In genomic region chr16:14284930-14285541, GRCh38 we compare ENCODE assay signal across 1 cellular context.
TF ChIP-seq lines count a peak whose summit lies in the region.

No MANE protein-coding gene starts in this region.

TF ChIP-seq in HepG2, 621 proteins besides CTCF, POLR2A, EP300 and RAD21 (continued from another document and continues in another):
- TF ChIP-seq, protein P1, sequence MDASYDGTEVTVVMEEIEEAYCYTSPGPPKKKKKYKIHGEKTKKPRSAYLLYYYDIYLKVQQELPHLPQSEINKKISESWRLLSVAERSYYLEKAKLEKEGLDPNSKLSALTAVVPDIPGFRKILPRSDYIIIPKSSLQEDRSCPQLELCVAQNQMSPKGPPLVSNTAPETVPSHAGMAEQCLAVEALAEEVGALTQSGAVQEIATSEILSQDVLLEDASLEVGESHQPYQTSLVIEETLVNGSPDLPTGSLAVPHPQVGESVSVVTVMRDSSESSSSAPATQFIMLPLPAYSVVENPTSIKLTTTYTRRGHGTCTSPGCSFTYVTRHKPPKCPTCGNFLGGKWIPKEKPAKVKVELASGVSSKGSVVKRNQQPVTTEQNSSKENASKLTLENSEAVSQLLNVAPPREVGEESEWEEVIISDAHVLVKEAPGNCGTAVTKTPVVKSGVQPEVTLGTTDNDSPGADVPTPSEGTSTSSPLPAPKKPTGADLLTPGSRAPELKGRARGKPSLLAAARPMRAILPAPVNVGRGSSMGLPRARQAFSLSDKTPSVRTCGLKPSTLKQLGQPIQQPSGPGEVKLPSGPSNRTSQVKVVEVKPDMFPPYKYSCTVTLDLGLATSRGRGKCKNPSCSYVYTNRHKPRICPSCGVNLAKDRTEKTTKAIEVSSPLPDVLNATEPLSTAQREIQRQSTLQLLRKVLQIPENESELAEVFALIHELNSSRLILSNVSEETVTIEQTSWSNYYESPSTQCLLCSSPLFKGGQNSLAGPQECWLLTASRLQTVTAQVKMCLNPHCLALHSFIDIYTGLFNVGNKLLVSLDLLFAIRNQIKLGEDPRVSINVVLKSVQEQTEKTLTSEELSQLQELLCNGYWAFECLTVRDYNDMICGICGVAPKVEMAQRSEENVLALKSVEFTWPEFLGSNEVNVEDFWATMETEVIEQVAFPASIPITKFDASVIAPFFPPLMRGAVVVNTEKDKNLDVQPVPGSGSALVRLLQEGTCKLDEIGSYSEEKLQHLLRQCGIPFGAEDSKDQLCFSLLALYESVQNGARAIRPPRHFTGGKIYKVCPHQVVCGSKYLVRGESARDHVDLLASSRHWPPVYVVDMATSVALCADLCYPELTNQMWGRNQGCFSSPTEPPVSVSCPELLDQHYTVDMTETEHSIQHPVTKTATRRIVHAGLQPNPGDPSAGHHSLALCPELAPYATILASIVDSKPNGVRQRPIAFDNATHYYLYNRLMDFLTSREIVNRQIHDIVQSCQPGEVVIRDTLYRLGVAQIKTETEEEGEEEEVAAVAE (CRISPR knock-in tag; IDR thresholded peaks at IDR 0.05; ENCODE audit: borderline replicate concordance) = 0 out of 2 replicates have a peak, but pooled peaks have one; percentile 23
- no peak for TF ChIP-seq U2AF2 (IDR thresholded peaks at IDR 0.05; ENCODE audit: low read depth, low read length)
- TF ChIP-seq ZEB1 (IDR thresholded peaks at IDR 0.05; ENCODE audit: insufficient replicate concordance, low read depth) = peak; percentile 38
- peak; percentile 47 for TF ChIP-seq ZNF781 (CRISPR knock-in tag; IDR thresholded peaks at IDR 0.05; ENCODE audit: borderline replicate concordance, not compliant biosample characterization)
- peak; percentile 30 for TF ChIP-seq NRL (CRISPR knock-in tag; IDR thresholded peaks at IDR 0.05; ENCODE audit: borderline replicate concordance)
- peak; percentile 40; the same call in 1 of the 2 replicates for TF ChIP-seq FOSL2 (CRISPR knock-in tag; IDR thresholded peaks at IDR 0.05)
- TF ChIP-seq MZF1 (CRISPR knock-in tag; IDR thresholded peaks at IDR 0.05; ENCODE audit: borderline replicate concordance) = 0 out of 2 replicates have a peak, but pooled peaks have one; percentile 23
- 0 out of 2 replicates have a peak, but pooled peaks have one; percentile 75 for TF ChIP-seq KDM5A (IDR thresholded peaks at IDR 0.05; ENCODE audit: borderline replicate concordance, low read length)
- TF ChIP-seq GATAD2A (CRISPR knock-in tag; IDR thresholded peaks at IDR 0.05) = no peak
- 0 out of 2 replicates have a peak, but pooled peaks have one; percentile 21 for TF ChIP-seq ZNF773 (CRISPR knock-in tag; IDR thresholded peaks at IDR 0.05; ENCODE audit: borderline replicate concordance)
- 0 out of 2 replicates have a peak, but pooled peaks have one; percentile 15 for TF ChIP-seq MAZ (IDR thresholded peaks at IDR 0.05; ENCODE audit: borderline replicate concordance, low read depth, low read length)
- TF ChIP-seq MAZ (CRISPR knock-in tag; IDR thresholded peaks at IDR 0.05; ENCODE audit: low read depth) = no peak
- TF ChIP-seq, protein P2, sequence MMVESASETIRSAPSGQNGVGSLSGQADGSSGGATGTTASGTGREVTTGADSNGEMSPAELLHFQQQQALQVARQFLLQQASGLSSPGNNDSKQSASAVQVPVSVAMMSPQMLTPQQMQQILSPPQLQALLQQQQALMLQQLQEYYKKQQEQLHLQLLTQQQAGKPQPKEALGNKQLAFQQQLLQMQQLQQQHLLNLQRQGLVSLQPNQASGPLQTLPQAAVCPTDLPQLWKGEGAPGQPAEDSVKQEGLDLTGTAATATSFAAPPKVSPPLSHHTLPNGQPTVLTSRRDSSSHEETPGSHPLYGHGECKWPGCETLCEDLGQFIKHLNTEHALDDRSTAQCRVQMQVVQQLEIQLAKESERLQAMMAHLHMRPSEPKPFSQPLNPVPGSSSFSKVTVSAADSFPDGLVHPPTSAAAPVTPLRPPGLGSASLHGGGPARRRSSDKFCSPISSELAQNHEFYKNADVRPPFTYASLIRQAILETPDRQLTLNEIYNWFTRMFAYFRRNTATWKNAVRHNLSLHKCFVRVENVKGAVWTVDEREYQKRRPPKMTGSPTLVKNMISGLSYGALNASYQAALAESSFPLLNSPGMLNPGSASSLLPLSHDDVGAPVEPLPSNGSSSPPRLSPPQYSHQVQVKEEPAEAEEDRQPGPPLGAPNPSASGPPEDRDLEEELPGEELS (CRISPR knock-in tag; IDR thresholded peaks at IDR 0.05) = peak; percentile 29; the same call in 1 of the 2 replicates
- TF ChIP-seq ISL2 (CRISPR knock-in tag; IDR thresholded peaks at IDR 0.05) = no peak
- TF ChIP-seq, protein P3, sequence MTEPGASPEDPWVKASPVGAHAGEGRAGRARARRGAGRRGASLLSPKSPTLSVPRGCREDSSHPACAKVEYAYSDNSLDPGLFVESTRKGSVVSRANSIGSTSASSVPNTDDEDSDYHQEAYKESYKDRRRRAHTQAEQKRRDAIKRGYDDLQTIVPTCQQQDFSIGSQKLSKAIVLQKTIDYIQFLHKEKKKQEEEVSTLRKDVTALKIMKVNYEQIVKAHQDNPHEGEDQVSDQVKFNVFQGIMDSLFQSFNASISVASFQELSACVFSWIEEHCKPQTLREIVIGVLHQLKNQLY (CRISPR knock-in tag; IDR thresholded peaks at IDR 0.05) = 0 out of 2 replicates have a peak, but pooled peaks have one; percentile 28
- peak; percentile 43; the same call in 1 of the 2 replicates for TF ChIP-seq DMAP1 (CRISPR knock-in tag; IDR thresholded peaks at IDR 0.05)
- TF ChIP-seq ZNF891 (CRISPR knock-in tag; IDR thresholded peaks at IDR 0.05) = peak; percentile 56; the same call in 1 of the 2 replicates
- peak; percentile 2; the same call in 1 of the 2 replicates for TF ChIP-seq SMAD3 (CRISPR knock-in tag; IDR thresholded peaks at IDR 0.05)
- TF ChIP-seq CHD4 (IDR thresholded peaks at IDR 0.05; ENCODE audit: borderline replicate concordance, low read length) = peak; percentile 6; the same call in 1 of the 2 replicates
- no peak for TF ChIP-seq FOXA1 (IDR thresholded peaks at IDR 0.05)
- 0 out of 2 replicates have a peak, but pooled peaks have one; percentile 9 for TF ChIP-seq FOXA1 (CRISPR knock-in tag; IDR thresholded peaks at IDR 0.05)
- 0 out of 2 replicates have a peak, but pooled peaks have one; percentile 10 for TF ChIP-seq KDM4B (CRISPR knock-in tag; IDR thresholded peaks at IDR 0.05)
- peak; percentile 91 for TF ChIP-seq ZNF7 (CRISPR knock-in tag; IDR thresholded peaks at IDR 0.05)
- TF ChIP-seq AGO1 (IDR thresholded peaks at IDR 0.05; ENCODE audit: low read depth, low read length, poor library complexity, severe bottlenecking) = peak; percentile 6
- TF ChIP-seq NFATC3 (CRISPR knock-in tag; IDR thresholded peaks at IDR 0.05) = no peak
- TF ChIP-seq SOX13 (IDR thresholded peaks at IDR 0.05) = no peak
- 0 out of 4 replicates have a peak, but pooled peaks of 1 of the 2 experiments have one; percentile 18 for TF ChIP-seq SOX13 (CRISPR knock-in tag; conservative IDR thresholded peaks at IDR 0.05 in 1 of 2, IDR thresholded peaks at IDR 0.05 in 1 of 2)
- peak; percentile 27; the same call in 1 of the 2 replicates for TF ChIP-seq ZNF746 (CRISPR knock-in tag; IDR thresholded peaks at IDR 0.05)
- no peak for TF ChIP-seq ZBTB38 (CRISPR knock-in tag; IDR thresholded peaks at IDR 0.05)
- TF ChIP-seq NFIC (IDR thresholded peaks at IDR 0.05; ENCODE audit: low read length) = 0 out of 2 replicates have a peak, but pooled peaks have one; percentile 3
- TF ChIP-seq HDAC2 (CRISPR knock-in tag; IDR thresholded peaks at IDR 0.05) = 0 out of 2 replicates have a peak, but pooled peaks have one; percentile 23
- TF ChIP-seq GFI1 (CRISPR knock-in tag; IDR thresholded peaks at IDR 0.05; ENCODE audit: borderline replicate concordance) = 0 out of 2 replicates have a peak, but pooled peaks have one; percentile 2
- 0 out of 2 replicates have a peak, but pooled peaks have one; percentile 17 for TF ChIP-seq ZNF136 (CRISPR knock-in tag; IDR thresholded peaks at IDR 0.05; ENCODE audit: low read depth)
- no peak for TF ChIP-seq ZNF432 (CRISPR knock-in tag; IDR thresholded peaks at IDR 0.05; ENCODE audit: borderline replicate concordance)
- TF ChIP-seq ZNF451 (CRISPR knock-in tag; IDR thresholded peaks at IDR 0.05) = 0 out of 2 replicates have a peak, but pooled peaks have one; percentile 30
- 0 out of 2 replicates have a peak, but pooled peaks have one; percentile 28 for TF ChIP-seq MIER3 (CRISPR knock-in tag; IDR thresholded peaks at IDR 0.05; ENCODE audit: borderline replicate concordance)
- TF ChIP-seq AHR (CRISPR knock-in tag; IDR thresholded peaks at IDR 0.05) = peak; percentile 71; the same call in 1 of the 2 replicates
- TF ChIP-seq HMGA1 (CRISPR knock-in tag; conservative IDR thresholded peaks at IDR 0.05) = no peak
- no peak; the same call in 1 of the 2 replicates for TF ChIP-seq NFYB (CRISPR knock-in tag; IDR thresholded peaks at IDR 0.05)
- TF ChIP-seq TEAD3 (CRISPR knock-in tag; optimal IDR thresholded peaks at IDR 0.05; ENCODE audit: borderline replicate concordance) = peak; percentile 4
- no peak for TF ChIP-seq SSRP1 (CRISPR knock-in tag; IDR thresholded peaks at IDR 0.05)
- TF ChIP-seq, protein P4, sequence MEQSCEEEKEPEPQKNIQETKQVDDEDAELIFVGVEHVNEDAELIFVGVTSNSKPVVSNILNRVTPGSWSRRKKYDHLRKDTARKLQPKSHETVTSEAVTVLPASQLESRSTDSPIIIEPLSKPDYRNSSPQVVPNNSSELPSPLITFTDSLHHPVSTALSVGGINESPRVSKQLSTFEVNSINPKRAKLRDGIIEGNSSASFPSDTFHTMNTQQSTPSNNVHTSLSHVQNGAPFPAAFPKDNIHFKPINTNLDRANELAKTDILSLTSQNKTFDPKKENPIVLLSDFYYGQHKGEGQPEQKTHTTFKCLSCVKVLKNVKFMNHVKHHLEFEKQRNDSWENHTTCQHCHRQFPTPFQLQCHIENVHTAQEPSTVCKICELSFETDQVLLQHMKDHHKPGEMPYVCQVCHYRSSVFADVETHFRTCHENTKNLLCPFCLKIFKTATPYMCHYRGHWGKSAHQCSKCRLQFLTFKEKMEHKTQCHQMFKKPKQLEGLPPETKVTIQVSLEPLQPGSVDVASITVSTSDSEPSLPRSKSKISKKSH (CRISPR knock-in tag; IDR thresholded peaks at IDR 0.05; ENCODE audit: borderline replicate concordance) = peak; percentile 8; the same call in 1 of the 2 replicates
- TF ChIP-seq ZNF780A (CRISPR knock-in tag; IDR thresholded peaks at IDR 0.05) = no peak
- peak; percentile 16; the same call in 1 of the 2 replicates for TF ChIP-seq ARID2 (CRISPR knock-in tag; IDR thresholded peaks at IDR 0.05; ENCODE audit: borderline replicate concordance)
- TF ChIP-seq XRCC5 (optimal IDR thresholded peaks at IDR 0.05; ENCODE audit: low read length) = no peak
- no peak for TF ChIP-seq CEBPB (IDR thresholded peaks at IDR 0.05; ENCODE audit: borderline replicate concordance, low read depth, low read length)
- TF ChIP-seq NFKB2 (CRISPR knock-in tag; IDR thresholded peaks at IDR 0.05; ENCODE audit: borderline replicate concordance) = peak; percentile 39; the same call in 1 of the 2 replicates
- 0 out of 2 replicates have a peak, but pooled peaks have one; percentile 8 for TF ChIP-seq THYN1 (CRISPR knock-in tag; IDR thresholded peaks at IDR 0.05; ENCODE audit: borderline replicate concordance, low read depth)
- peak; percentile 23; the same call in 1 of the 2 replicates for TF ChIP-seq ZNF710 (CRISPR knock-in tag; IDR thresholded peaks at IDR 0.05; ENCODE audit: borderline replicate concordance)
- peak; percentile 19; the same call in 1 of the 2 replicates for TF ChIP-seq ZNF720 (CRISPR knock-in tag; IDR thresholded peaks at IDR 0.05)
- no peak for TF ChIP-seq AKNA (CRISPR knock-in tag; IDR thresholded peaks at IDR 0.05; ENCODE audit: borderline replicate concordance)
- peak; percentile 8 for TF ChIP-seq DRAP1 (CRISPR knock-in tag; IDR thresholded peaks at IDR 0.05)
- TF ChIP-seq SNAI1 (CRISPR knock-in tag; IDR thresholded peaks at IDR 0.05; ENCODE audit: borderline replicate concordance) = no peak
